ENCODE assay signal across 8 cellular contexts in genomic region chr13:33817513-33817842, GRCh38. TPM values are rescaled to one million over a fixed set of nuclear protein-coding genes. Genes with fewer than 3 reads are reported as not detected.
DNase-seq lines count a peak whose midpoint lies in the region; ATAC-seq and TF ChIP-seq lines count a peak whose summit lies in the region.

No MANE protein-coding gene starts in this region.

- WGBS in lower leg skin, 2 donors, result 29 to 32% methylated on average over 3 of the region's 3 CpGs

- H3K27me3 ChIP-seq in adipocyte (replicated peaks; ENCODE audit: control insufficient read depth, insufficient read depth, low read length), result no peaks in the 10 kb centered on the region

- no peak for TF ChIP-seq POLR2A in lower leg skin (IDR thresholded peaks at IDR 0.05)

- ATAC-seq in HG03103 (IDR thresholded peaks at IDR 0.05; ENCODE audit: low read depth, unreplicated experiment), result peak; percentile 5
- no peak for ATAC-seq in HG03439 (IDR thresholded peaks at IDR 0.05; ENCODE audit: unreplicated experiment)
- no peak for ATAC-seq in HG03139 (IDR thresholded peaks at IDR 0.05; ENCODE audit: unreplicated experiment)

- H3K4me1 ChIP-seq in adipocyte (ENCODE audit: control insufficient read depth, insufficient read depth, low read length), result peaks cover 2% of the 10 kb centered on the region

- no peaks in the 10 kb centered on the region for H3K9me3 ChIP-seq in adipocyte (ENCODE audit: control insufficient read depth, low read length)

- H3K9ac ChIP-seq in adipocyte (ENCODE audit: low read length), result peak overlapping the region; percentile 89

- H3K36me3 ChIP-seq in adipocyte (ENCODE audit: control insufficient read depth, insufficient read depth, low read length, severe bottlenecking), result no peaks in the 10 kb centered on the region

- intact Hi-C loops in lower leg skin (cut with DNase I; ENCODE audit: low total_unique reads) (no loop called here), posterior vena cava (cut with DNase I) (no loop called here)

- no peak for DNase-seq in adipocyte (ENCODE audit: low read depth)
- DNase-seq in lower leg skin (ENCODE audit: low spot score in 2 of 2), result no peak
- no peak for DNase-seq in posterior vena cava (ENCODE audit: low spot score)
- no peak for DNase-seq in NCI-H446 treated with DMSO at 0.1 percent for 48 hours (lab: John Stamatoyannopoulos, UW)

- peak overlapping the region; percentile 71 for H3K4me3 ChIP-seq in GM12875 (ENCODE audit: low read depth, low read length)
- peak overlapping the region; percentile 99 for H3K4me3 ChIP-seq in adipocyte (ENCODE audit: low read length)
- H3K4me3 ChIP-seq in lower leg skin (ENCODE audit: low read depth, poor library complexity, severe bottlenecking), result peak overlapping the region; percentile 85

- no peak for TF ChIP-seq CTCF in GM12875 (IDR thresholded peaks at IDR 0.05; ENCODE audit: borderline replicate concordance, insufficient read depth, low read depth, low read length)
- no peak for TF ChIP-seq CTCF in lower leg skin (IDR thresholded peaks at IDR 0.05)

RNA-seq across cellular contexts. Expression of gene RFC3, which starts 0.5 kb away (rescaled TPM):
- total RNA-seq in lower leg skin, result 1 to 10 TPM; 6.5 to 9.9 (median 8.8) TPM
- 1 to 10 TPM; 5.2 to 5.3 TPM for total RNA-seq in posterior vena cava
